Comparison of ENCODE assay signal across 21 cellular contexts in the genomic region with DNA sequence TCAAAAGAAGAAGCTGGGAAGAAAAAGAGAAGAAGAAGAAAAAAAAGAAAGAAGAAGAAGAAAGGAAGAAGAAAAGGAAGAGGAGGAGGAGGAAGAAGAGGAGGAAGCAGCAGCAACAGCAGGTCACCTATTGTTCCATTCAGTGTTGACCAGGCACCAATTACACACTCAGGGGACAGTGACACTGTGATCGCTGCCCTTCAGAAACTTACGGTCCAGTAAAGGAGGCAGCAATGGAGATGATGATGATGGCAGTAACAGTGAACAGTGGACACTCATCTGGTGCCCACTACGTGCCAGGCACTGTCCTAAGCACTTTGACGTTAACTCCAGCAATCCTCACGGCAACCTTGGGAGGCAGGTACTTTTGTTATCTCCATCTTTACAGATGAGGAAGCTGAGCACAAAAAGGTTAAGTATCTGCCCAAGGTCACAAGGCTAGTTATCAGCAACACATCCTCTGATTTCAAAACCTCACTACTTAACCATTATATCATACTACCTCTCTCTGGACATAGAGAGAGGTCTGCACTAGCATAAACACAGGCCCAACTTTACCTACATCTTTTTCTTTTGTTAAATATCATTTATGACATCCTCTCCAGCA.
"Had no signal": no experiment of that assay in that cellular context is flagged by ENCODE, and none has a peak within 500 bp of the region (broad histone marks: within the 10 kb centered on the region; RNA-seq: fewer than 3 reads in every experiment).

No MANE protein-coding gene starts in this region.

- H3K27me3 ChIP-seq: tibial nerve had no signal

- ATAC-seq: activated CD4-positive, alpha-beta T cell treated with anti-CD3 and anti-CD28 coated beads for 36 hours; activated CD8-positive, alpha-beta T cell treated with anti-CD3 and anti-CD28 coated beads for 36 hours; effector memory CD8-positive, alpha-beta T cell; stimulated activated naive B cell treated with anti-CD40 and anti-IgM and Interleukin-4, amounts not matched to agents 10 μg/mL and 1 μg/mL and 100 μg/mL, for 72 hours; T-cell had no signal

- H3K4me3 Mint-ChIP-seq: activated CD4-positive, alpha-beta T cell treated with anti-CD3 and anti-CD28 coated beads for 36 hours; activated CD8-positive, alpha-beta T cell treated with anti-CD3 and anti-CD28 coated beads for 36 hours; activated naive CD8-positive, alpha-beta T cell treated with anti-CD3 and anti-CD28 coated beads, Interleukin-2, amount 10 ng/mL, durations not matched to agents 7 days and 5 days; brain; effector memory CD8-positive, alpha-beta T cell; immature natural killer cell; stimulated activated naive B cell treated with anti-CD40 and anti-IgM and Interleukin-4, amounts not matched to agents 10 μg/mL and 1 μg/mL and 100 μg/mL, for 72 hours; T-cell had no signal

- H3K4me3 ChIP-seq: lung, tibial nerve had no signal

- H3K9me3 ChIP-seq: neutrophil, tibial nerve had no signal

- H3K9ac ChIP-seq: parathyroid adenoma had no signal

- DNase-seq: activated CD4-positive, alpha-beta T cell treated with anti-CD3 and anti-CD28 coated beads for 36 hours; activated CD8-positive, alpha-beta memory T cell treated with anti-CD3 and anti-CD28 coated beads, Interleukin-2, amount 50 U/mL, for 4 hours; activated CD8-positive, alpha-beta T cell treated with anti-CD3 and anti-CD28 coated beads for 36 hours; activated effector memory CD4-positive, alpha-beta T cell treated with anti-CD3 and anti-CD28 coated beads, Interleukin-2, amount 50 U/mL, for 16 hours; activated naive CD8-positive, alpha-beta T cell treated with anti-CD3 and anti-CD28 coated beads, Interleukin-2, amount 10 ng/mL, durations not matched to agents 7 days and 5 days; activated T-cell treated with anti-CD3 and anti-CD28 coated beads, Interleukin-2, amount 50 U/mL, for 48 hours; effector memory CD8-positive, alpha-beta T cell; foreskin melanocyte; immature natural killer cell; midbrain; naive B cell; stimulated activated CD4-positive, alpha-beta T cell treated with anti-CD3 and anti-CD28 coated beads, Interleukin-4, amount 100 ng/mL, for 1 hour; stimulated activated naive B cell treated with anti-CD40 and anti-IgM and Interleukin-4, amounts not matched to agents 10 μg/mL and 1 μg/mL and 100 μg/mL, for 72 hours; T-cell had no signal

- H3K27ac Mint-ChIP-seq: activated CD4-positive, alpha-beta T cell treated with anti-CD3 and anti-CD28 coated beads for 36 hours; activated CD8-positive, alpha-beta T cell treated with anti-CD3 and anti-CD28 coated beads for 36 hours; activated naive CD8-positive, alpha-beta T cell treated with anti-CD3 and anti-CD28 coated beads, Interleukin-2, amount 10 ng/mL, durations not matched to agents 7 days and 5 days; effector memory CD8-positive, alpha-beta T cell; stimulated activated naive B cell treated with anti-CD40 and anti-IgM and Interleukin-4, amounts not matched to agents 10 μg/mL and 1 μg/mL and 100 μg/mL, for 72 hours had no signal

- H3K27ac ChIP-seq: epithelial cell of prostate, neutrophil, parathyroid adenoma, VCaP had no signal

- H3K36me3 ChIP-seq: neutrophil, tibial nerve had no signal

- H2AFZ ChIP-seq: parathyroid adenoma had no signal

- H3K27me3 Mint-ChIP-seq: activated CD4-positive, alpha-beta T cell treated with anti-CD3 and anti-CD28 coated beads for 36 hours had no signal

- H3K9me3 Mint-ChIP-seq: activated CD8-positive, alpha-beta T cell treated with anti-CD3 and anti-CD28 coated beads for 36 hours; activated naive CD8-positive, alpha-beta T cell treated with anti-CD3 and anti-CD28 coated beads, Interleukin-2, amount 10 ng/mL, durations not matched to agents 7 days and 5 days; brain; effector memory CD8-positive, alpha-beta T cell; immature natural killer cell; stimulated activated naive B cell treated with anti-CD40 and anti-IgM and Interleukin-4, amounts not matched to agents 10 μg/mL and 1 μg/mL and 100 μg/mL, for 72 hours; T-cell had no signal

- H3K36me3 Mint-ChIP-seq: activated naive CD8-positive, alpha-beta T cell treated with anti-CD3 and anti-CD28 coated beads, Interleukin-2, amount 10 ng/mL, durations not matched to agents 7 days and 5 days; immature natural killer cell; naive B cell; stimulated activated naive B cell treated with anti-CD40 and anti-IgM and Interleukin-4, amounts not matched to agents 10 μg/mL and 1 μg/mL and 100 μg/mL, for 72 hours; T-cell had no signal
